In genomic region chr13:24995225-24995804, GRCh38 we compare ENCODE assay signal across 8 cellular contexts.
DNase-seq lines count a peak whose midpoint lies in the region; ATAC-seq, FAIRE-seq and TF ChIP-seq lines count a peak whose summit lies in the region.

No MANE protein-coding gene starts in this region.

- H4K20me1 ChIP-seq in GM23248 (ENCODE audit: insufficient read depth): no peaks in the 10 kb centered on the region
- no peaks in the 10 kb centered on the region for H4K20me1 ChIP-seq in astrocyte (ENCODE audit: insufficient read depth, low read length)
- no peaks in the 10 kb centered on the region for H4K20me1 ChIP-seq in hepatocyte (ENCODE audit: insufficient read depth, poor library complexity, severe bottlenecking)

- no peaks in the 10 kb centered on the region for H3K36me3 Mint-ChIP-seq in astrocyte (ENCODE audit: low read depth, unreplicated experiment)

- TF ChIP-seq CTCF in astrocyte (IDR thresholded peaks at IDR 0.05; ENCODE audit: insufficient read depth, low read depth, low read length): peak; percentile 88
- peak; percentile 84 for TF ChIP-seq CTCF in hepatocyte (IDR thresholded peaks at IDR 0.05; ENCODE audit: poor library complexity)

- H3K4me2 ChIP-seq in GM23248 (ENCODE audit: unreplicated experiment): no peak overlapping the region
- no peak overlapping the region for H3K4me2 ChIP-seq in astrocyte (ENCODE audit: low read length)
- peak overlapping the region; percentile 5 for H3K4me2 ChIP-seq in hepatocyte

- H3K4me1 ChIP-seq in GM23248 (ENCODE audit: insufficient read depth) (no peaks in the 10 kb centered on the region), astrocyte (ENCODE audit: insufficient read depth, low read length) (no peaks in the 10 kb centered on the region), hepatocyte (ENCODE audit: insufficient read depth) (no peaks in the 10 kb centered on the region)

- H3K79me2 ChIP-seq in GM23248 (ENCODE audit: insufficient read depth): no peaks in the 10 kb centered on the region
- no peaks in the 10 kb centered on the region for H3K79me2 ChIP-seq in astrocyte (ENCODE audit: insufficient read depth, low read length)
- no peaks in the 10 kb centered on the region for H3K79me2 ChIP-seq in hepatocyte

- H3K27ac Mint-ChIP-seq in astrocyte (ENCODE audit: unreplicated experiment): no peak overlapping the region

- H3K9me3 Mint-ChIP-seq in astrocyte (ENCODE audit: unreplicated experiment): no peaks in the 10 kb centered on the region

- H3K4me3 ChIP-seq in GM23248 (no peak overlapping the region), astrocyte (ENCODE audit: insufficient read depth, low read depth, low read length) (no peak overlapping the region), hepatocyte (no peak overlapping the region)

- H3K9me2 ChIP-seq in GM23248 (ENCODE audit: insufficient read depth) (no peaks in the 10 kb centered on the region), hepatocyte (replicated peaks; ENCODE audit: insufficient read depth) (no peaks in the 10 kb centered on the region)

- FAIRE-seq in astrocyte (lab: Jason Lieb, UNC): peak; percentile 86

- H3K9ac ChIP-seq in GM23248 (no peak overlapping the region), astrocyte (ENCODE audit: low read length) (no peak overlapping the region)

- no peak overlapping the region for H3K4me3 Mint-ChIP-seq in astrocyte (ENCODE audit: unreplicated experiment)

- H3K27ac ChIP-seq in GM23248 (no peak overlapping the region), astrocyte (ENCODE audit: low read depth, low read length) (no peak overlapping the region), hepatocyte (no peak overlapping the region)

- in situ Hi-C loops in GM23248 (cut with MboI): no loop called here

- peak overlapping the region; percentile 6; the same call in 1 of the 2 replicates for H2AFZ ChIP-seq in GM23248
- no peak overlapping the region for H2AFZ ChIP-seq in astrocyte (ENCODE audit: low read depth, low read length)
- no peak overlapping the region for H2AFZ ChIP-seq in hepatocyte

- ATAC-seq in GM21528 (IDR thresholded peaks at IDR 0.05; ENCODE audit: low FRiP score, unreplicated experiment): no peak

- WGBS in GM23248 (ENCODE audit: low coverage in 1 of 2, low lambda C conversion rate in 2 of 2, missing lambda C conversion rate in 2 of 2), 2 experiments: 10 to 11% methylated on average over 6 of the region's 6 CpGs
- 11% methylated on average over 6 of the region's 6 CpGs for WGBS in hepatocyte (ENCODE audit: low lambda C conversion rate, missing lambda C conversion rate)

- H3K36me3 ChIP-seq in GM23248 (ENCODE audit: low read depth): no peaks in the 10 kb centered on the region
- no peaks in the 10 kb centered on the region for H3K36me3 ChIP-seq in astrocyte (ENCODE audit: insufficient read depth, low read length)
- no peaks in the 10 kb centered on the region for H3K36me3 ChIP-seq in hepatocyte (replicated peaks; ENCODE audit: insufficient read depth, low read depth)

- H3F3A ChIP-seq in GM23248 (ENCODE audit: insufficient read depth): no peaks in the 10 kb centered on the region

- no peaks in the 10 kb centered on the region for H3K4me1 Mint-ChIP-seq in astrocyte (ENCODE audit: low read depth, unreplicated experiment)

- DNase-seq in D341Med (ENCODE audit: low spot score) (peak; percentile 70), GM23248 (peak; percentile 88), NCI-H1694 treated with DMSO at 0.1 percent for 48 hours (lab: John Stamatoyannopoulos, UW) (peak; percentile 61), SKM-1 treated with dmso at 0.1 percent for 144 hours (lab: John Stamatoyannopoulos, UW; ENCODE audit: unreplicated experiment) (peak; percentile 69), astrocyte (ENCODE audit: low read depth) (peak; percentile 55), hepatocyte (ENCODE audit: low spot score) (peak; percentile 91)
- peak in 2 of 3 donors; percentile 40 to 71 for DNase-seq in stimulated activated CD4-positive, alpha-beta T cell treated with anti-CD3 and anti-CD28 coated beads, Interleukin-12 subunit alpha, Interleukin-12 subunit beta, amount 100 ng/mL, for 48 hours (ENCODE audit: low read depth in 2 of 3, low spot score in 1 of 3)

- H3K9me3 ChIP-seq in GM23248 (ENCODE audit: low read depth) (no peaks in the 10 kb centered on the region), astrocyte (ENCODE audit: insufficient read depth, low read depth, low read length) (no peaks in the 10 kb centered on the region), hepatocyte (ENCODE audit: low read depth) (no peaks in the 10 kb centered on the region)

- H3K27me3 Mint-ChIP-seq in astrocyte (ENCODE audit: low read depth, unreplicated experiment): no peaks in the 10 kb centered on the region

- H3K27me3 ChIP-seq in GM23248 (replicated peaks; ENCODE audit: insufficient read depth) (peaks cover 11% of the 10 kb centered on the region), astrocyte (ENCODE audit: insufficient read depth, low read length) (peaks cover 7% of the 10 kb centered on the region), hepatocyte (peaks cover 7% of the 10 kb centered on the region)
